Comparison of ENCODE assay signal across 17 cellular contexts in genomic region chr20:39983655-39984054, GRCh38.
A peak's percentile ranks its signal among the peaks of the same experiment; 100 is the strongest.
DNase-seq lines count a peak whose midpoint lies in the region; ATAC-seq, FAIRE-seq and TF ChIP-seq lines count a peak whose summit lies in the region.
"Had no signal": no experiment of that assay in that cellular context is flagged by ENCODE, and none has a peak within 500 bp of the region (broad histone marks: within the 10 kb centered on the region; RNA-seq: fewer than 3 reads in every experiment).

No MANE protein-coding gene starts in this region.

- H3K4me3 ChIP-seq in liver (ENCODE audit: low read depth in 1 of 3, low read length in 3 of 3) (no peak overlapping the region), HepG2 (replicated peaks in 1 of 3; ENCODE audit: insufficient read depth in 1 of 3, low read depth in 2 of 3, low read length in 3 of 3) (no peak overlapping the region), right atrium auricular region (no peak overlapping the region), skeletal muscle tissue (ENCODE audit: low read length in 3 of 3) (no peak overlapping the region)
- H3K4me3 ChIP-seq: HAP-1 had no signal

- intact Hi-C loops in HepG2 (cut with micrococcal nuclease; ENCODE audit: unreplicated experiment), result no loop called here

- no peaks in the 10 kb centered on the region for H4K20me1 ChIP-seq in HepG2 (ENCODE audit: insufficient read depth, low read length)

- no peak overlapping the region for H3K4me2 ChIP-seq in HepG2 (ENCODE audit: low read depth, low read length)

- no peaks in the 10 kb centered on the region for H3K9me3 ChIP-seq in liver (ENCODE audit: control insufficient read depth in 4 of 4, low read length in 3 of 4)
- H3K9me3 ChIP-seq in HepG2 (ENCODE audit: low read length), result peaks cover 82% of the 10 kb centered on the region
- no peaks in the 10 kb centered on the region for H3K9me3 ChIP-seq in right atrium auricular region
- H3K9me3 ChIP-seq in skeletal muscle tissue (ENCODE audit: control insufficient read depth in 3 of 3, low read length in 3 of 3), result peaks cover 0 to 4% (median 0%) of the 10 kb centered on the region in 3 donors
- H3K9me3 ChIP-seq: HAP-1 had no signal

- CTCF ChIA-PET in HepG2 (lab: Yijun Ruan, JAX; ENCODE audit: low intra/inter-chr PET ratio, low total read pairs), result no interaction called here

- no peaks in the 10 kb centered on the region for H3K79me2 ChIP-seq in HepG2 (ENCODE audit: insufficient read depth, low read length)

- ATAC-seq in HepG2 (no peak), left lobe of liver (peak; percentile 76), GM18870 (IDR thresholded peaks at IDR 0.05; ENCODE audit: unreplicated experiment) (no peak)

- POLR2A ChIA-PET in HepG2 (lab: Yijun Ruan, JAX), result no interaction called here

- TF ChIP-seq CTCF in liver (IDR thresholded peaks at IDR 0.05; ENCODE audit: low read depth, low read length, missing input control), result no peak
- TF ChIP-seq CTCF in HepG2 (CRISPR knock-in tag; IDR thresholded peaks at IDR 0.05), result no peak
- TF ChIP-seq CTCF in right atrium auricular region (IDR thresholded peaks at IDR 0.05), result no peak

- no peak overlapping the region for H2AFZ ChIP-seq in HepG2 (ENCODE audit: low read length)

- TF ChIP-seq EP300 in HepG2 (IDR thresholded peaks at IDR 0.05; ENCODE audit: low read depth in 2 of 2, low read length in 2 of 2) (no peak), HepG2 (CRISPR knock-in tag; IDR thresholded peaks at IDR 0.05; ENCODE audit: borderline replicate concordance) (no peak)

- H3K9ac ChIP-seq in liver (ENCODE audit: low read depth in 1 of 2, low read length in 2 of 2), result no peak overlapping the region
- H3K9ac ChIP-seq in HepG2 (ENCODE audit: insufficient read depth, low read depth, low read length), result no peak overlapping the region
- no peak overlapping the region for H3K9ac ChIP-seq in skeletal muscle tissue (ENCODE audit: low read depth in 1 of 3, low read length in 3 of 3)

- H3K36me3 ChIP-seq in liver (ENCODE audit: control insufficient read depth in 4 of 4, insufficient read depth in 3 of 4, low read depth in 1 of 4, low read length in 3 of 4), result no peaks in the 10 kb centered on the region
- H3K36me3 ChIP-seq in HepG2 (replicated peaks in 1 of 2; ENCODE audit: control insufficient read depth in 1 of 2, insufficient read depth in 2 of 2, low read length in 2 of 2), result no peaks in the 10 kb centered on the region
- no peaks in the 10 kb centered on the region for H3K36me3 ChIP-seq in right atrium auricular region
- no peaks in the 10 kb centered on the region for H3K36me3 ChIP-seq in skeletal muscle tissue (ENCODE audit: control insufficient read depth in 3 of 3, insufficient read depth in 3 of 3, low read length in 3 of 3)
- H3K36me3 ChIP-seq: HAP-1 had no signal

- TF ChIP-seq RAD21 in liver (IDR thresholded peaks at IDR 0.05), result peak; percentile 63
- no peak for TF ChIP-seq RAD21 in HepG2 (CRISPR knock-in tag; IDR thresholded peaks at IDR 0.05)

- DNase-seq in HepG2 (ENCODE audit: low spot score) (no peak), right atrium auricular region (ENCODE audit: low spot score) (no peak), left lobe of liver (ENCODE audit: low spot score) (peak; percentile 76), NCI-H2196 treated with DMSO at 0.1 percent for 48 hours (lab: John Stamatoyannopoulos, UW; ENCODE audit: unreplicated experiment) (no peak), NCI-H2081 treated with DMSO at 0.1 percent for 48 hours (lab: John Stamatoyannopoulos, UW) (no peak)
- DNase-seq: 8988T; ACHN; C1 segment of cervical spinal cord; CD4-positive, alpha-beta T cell; DND-41; GDM1 had no signal

- H3K27me3 ChIP-seq in liver (ENCODE audit: control insufficient read depth in 4 of 4, insufficient read depth in 4 of 4, low read length in 3 of 4), result no peaks in the 10 kb centered on the region
- H3K27me3 ChIP-seq in HepG2 (ENCODE audit: control insufficient read depth in 1 of 2, insufficient read depth in 2 of 2, low read length in 2 of 2), result no peaks in the 10 kb centered on the region
- H3K27me3 ChIP-seq in right atrium auricular region, result no peaks in the 10 kb centered on the region
- no peaks in the 10 kb centered on the region for H3K27me3 ChIP-seq in skeletal muscle tissue (ENCODE audit: control insufficient read depth in 3 of 3, insufficient read depth in 3 of 3, low read length in 3 of 3)

- 29% methylated on average over 1 of the region's 1 CpG for WGBS in liver
- WGBS in HepG2 (ENCODE audit: low lambda C conversion rate), result 0% methylated on average over 1 of the region's 1 CpG

- TF ChIP-seq POLR2A in HepG2 (IDR thresholded peaks at IDR 0.05; ENCODE audit: insufficient read depth in 1 of 2, low read depth in 2 of 2, low read length in 2 of 2), result no peak

- FAIRE-seq in HepG2 (lab: Jason Lieb, UNC), result no peak
- FAIRE-seq: D721Med, H1 had no signal

- in situ Hi-C loops in HepG2 (cut with HindIII; ENCODE audit: extremely low pct_ligation_motif_present, low pct_unique_long_range_greater_than_20kb), result no loop called here

- H3K27ac ChIP-seq in liver (ENCODE audit: low read depth in 1 of 2, low read length in 2 of 2) (peak overlapping the region; percentile 47 to 55), HepG2 (ENCODE audit: extremely low read length, insufficient read depth, low read length) (no peak overlapping the region), right atrium auricular region (peak overlapping the region; percentile 13 to 96), skeletal muscle tissue (ENCODE audit: low read depth, low read length) (peak overlapping the region; percentile 13)

- peaks cover 4 to 26% (median 22%) of the 10 kb centered on the region in 4 donors for H3K4me1 ChIP-seq in liver (ENCODE audit: control insufficient read depth in 4 of 4, insufficient read depth in 4 of 4, low read length in 3 of 4)
- no peaks in the 10 kb centered on the region for H3K4me1 ChIP-seq in HepG2 (ENCODE audit: insufficient read depth, low read length)
- peaks cover 0 to 43% of the 10 kb centered on the region in 2 donors for H3K4me1 ChIP-seq in right atrium auricular region
- H3K4me1 ChIP-seq in skeletal muscle tissue (ENCODE audit: control insufficient read depth in 3 of 3, insufficient read depth in 3 of 3, low read length in 3 of 3), result peaks cover 27 to 41% (median 28%) of the 10 kb centered on the region in 3 donors
- H3K4me1 ChIP-seq: HAP-1 had no signal

- no TSS peak for BruUV-seq in HepG2 (replicated peaks; lab: Mats Ljungman, UMichigan)

TF ChIP-seq in liver, 16 proteins besides CTCF, POLR2A, EP300 and RAD21 (continues in another document):
- peak; percentile 84 for TF ChIP-seq HNF4G (IDR thresholded peaks at IDR 0.05)
- TF ChIP-seq HNF4A (conservative IDR thresholded peaks at IDR 0.05), result peak; percentile 96
- peak; percentile 54 for TF ChIP-seq REST (IDR thresholded peaks at IDR 0.05)
- TF ChIP-seq SP1 (IDR thresholded peaks at IDR 0.05), result peak; percentile 86

TF ChIP-seq in HepG2, 621 proteins besides CTCF, POLR2A, EP300 and RAD21:
- TF ChIP-seq NR1H2 (CRISPR knock-in tag; IDR thresholded peaks at IDR 0.05; ENCODE audit: borderline replicate concordance, low read depth) (no peak), ZSCAN29 (CRISPR knock-in tag; conservative IDR thresholded peaks at IDR 0.05) (no peak), PPARG (CRISPR knock-in tag; conservative IDR thresholded peaks at IDR 0.05) (no peak), CHD4 (IDR thresholded peaks at IDR 0.05; ENCODE audit: borderline replicate concordance, low read length) (no peak), SRSF4 (IDR thresholded peaks at IDR 0.05; ENCODE audit: low read depth, low read length, poor library complexity, severe bottlenecking) (no peak), ZNF775 (CRISPR knock-in tag; IDR thresholded peaks at IDR 0.05; ENCODE audit: borderline replicate concordance) (no peak), ZNF143 (CRISPR knock-in tag; IDR thresholded peaks at IDR 0.05) (no peak), ZBTB21 (CRISPR knock-in tag; IDR thresholded peaks at IDR 0.05) (no peak), ZNF792 (CRISPR knock-in tag; IDR thresholded peaks at IDR 0.05) (no peak), ATF6 (CRISPR knock-in tag; conservative IDR thresholded peaks at IDR 0.05) (no peak), STAG1 (CRISPR knock-in tag; IDR thresholded peaks at IDR 0.05) (no peak), RCOR2 (CRISPR knock-in tag; IDR thresholded peaks at IDR 0.05) (no peak), ZNF710 (CRISPR knock-in tag; IDR thresholded peaks at IDR 0.05; ENCODE audit: borderline replicate concordance) (no peak)
